In genomic region chr2:241224068-241224850, GRCh38 we compare ENCODE assay signal across 10 cellular contexts. TPM values are rescaled to one million over a fixed set of nuclear protein-coding genes. Genes with fewer than 3 reads are reported as not detected.
DNase-seq lines count a peak whose midpoint lies in the region; ATAC-seq and TF ChIP-seq lines count a peak whose summit lies in the region.
"Had no signal": no experiment of that assay in that cellular context is flagged by ENCODE, and none has a peak within 500 bp of the region (broad histone marks: within the 10 kb centered on the region; RNA-seq: fewer than 3 reads in every experiment).

No MANE protein-coding gene starts in this region.

- no peak for TF ChIP-seq CTCF in brain (conservative IDR thresholded peaks at IDR 0.05)

- H3K27ac Mint-ChIP-seq in activated T-cell treated with anti-CD3 and anti-CD28 coated beads, Interleukin-2, amount 50 U/mL, for 72 hours, result no peak overlapping the region
- H3K27ac Mint-ChIP-seq in brain, result peak overlapping the region; percentile 66 to 93 (median 79)

- no peaks in the 10 kb centered on the region for H3K9me3 Mint-ChIP-seq in activated T-cell treated with anti-CD3 and anti-CD28 coated beads, Interleukin-2, amount 50 U/mL, for 72 hours
- peaks cover 0 to 5% (median 0%) of the 10 kb centered on the region in 5 experiments for H3K9me3 Mint-ChIP-seq in brain

- ATAC-seq in activated T-cell treated with anti-CD3 and anti-CD28 coated beads, Interleukin-2, amount 50 U/mL, for 72 hours (replicated peaks in 1 of 2), result peak; percentile 12 to 21
- ATAC-seq in GM18498 (IDR thresholded peaks at IDR 0.05; ENCODE audit: unreplicated experiment) (no peak), HG02884 (IDR thresholded peaks at IDR 0.05; ENCODE audit: unreplicated experiment) (no peak)

- H3K4me3 Mint-ChIP-seq in activated T-cell treated with anti-CD3 and anti-CD28 coated beads, Interleukin-2, amount 50 U/mL, for 72 hours, result no peak overlapping the region
- peak overlapping the region in 1 of 5 experiments; percentile 21 for H3K4me3 Mint-ChIP-seq in brain
- H3K4me3 Mint-ChIP-seq: CD4-positive, CD25-positive, alpha-beta regulatory T cell had no signal

- peaks cover 15% of the 10 kb centered on the region for H3K4me1 Mint-ChIP-seq in activated T-cell treated with anti-CD3 and anti-CD28 coated beads, Interleukin-2, amount 50 U/mL, for 72 hours (ENCODE audit: low read depth)
- peaks cover 35% of the 10 kb centered on the region for H3K4me1 Mint-ChIP-seq in brain

- no peak for DNase-seq in activated T-cell treated with anti-CD3 and anti-CD28 coated beads, Interleukin-2, amount 50 U/mL, for 72 hours
- no peak for DNase-seq in activated T-cell treated with anti-CD3 and anti-CD28 coated beads, Interleukin-2, amount 50 U/mL, for 1 hour
- no peak for DNase-seq in SIG-M5 treated with dmso at 0.1 percent for 504 hours (lab: John Stamatoyannopoulos, UW; ENCODE audit: unreplicated experiment)
- DNase-seq: CD4-positive, CD25-positive, alpha-beta regulatory T cell; NCI-H1105 had no signal

- peaks cover 10% of the 10 kb centered on the region for H3K27me3 Mint-ChIP-seq in activated T-cell treated with anti-CD3 and anti-CD28 coated beads, Interleukin-2, amount 50 U/mL, for 72 hours (ENCODE audit: low read depth)
- H3K27me3 Mint-ChIP-seq in brain, result peaks cover 8% of the 10 kb centered on the region

- peaks cover 2 to 8% of the 10 kb centered on the region in 2 donors for H3K36me3 Mint-ChIP-seq in activated T-cell treated with anti-CD3 and anti-CD28 coated beads, Interleukin-2, amount 50 U/mL, for 72 hours (ENCODE audit: insufficient read depth in 2 of 2)
- peaks cover 19% of the 10 kb centered on the region for H3K36me3 Mint-ChIP-seq in brain

- H3K27ac ChIP-seq in layer of hippocampus (ENCODE audit: low read depth, low read length) (peak overlapping the region; percentile 93), temporal lobe (ENCODE audit: low read depth, low read length) (peak overlapping the region; percentile 97)

- H3K27me3 ChIP-seq in layer of hippocampus (ENCODE audit: control insufficient read depth, insufficient read depth, low read length), result no peaks in the 10 kb centered on the region

RNA-seq across cellular contexts. Expression of gene ANO7, which starts 35.8 kb away (rescaled TPM):
- under 1 TPM; 0.72 to 0.90 TPM for total RNA-seq in activated T-cell treated with anti-CD3 and anti-CD28 coated beads, Interleukin-2, amount 50 U/mL, for 72 hours
- polyA plus RNA-seq in brain (ENCODE audit: insufficient read depth, low read depth, low replicate concordance), result 1.3 TPM
- 0.25 TPM for total RNA-seq in temporal lobe
- polyA plus RNA-seq: CD4-positive, CD25-positive, alpha-beta regulatory T cell had no signal

Comparison
In these comparisons a context has a peak if more than half of its experiments do, and no peak if none do; other contexts are left out.
1. ATAC-seq: peak in activated T-cell treated with anti-CD3 and anti-CD28 coated beads, Interleukin-2, amount 50 U/mL, for 72 hours (2 of 2); none in GM18498 (single experiment) and HG02884 (single experiment).